Comparison of ENCODE assay signal across 8 cellular contexts in genomic region chr6:26122793-26123674, GRCh38. TPM values are rescaled to one million over a fixed set of nuclear protein-coding genes. Genes with fewer than 3 reads are reported as not detected.
A peak's percentile ranks its signal among the peaks of the same experiment; 100 is the strongest.
DNase-seq lines count a peak whose midpoint lies in the region; ATAC-seq and TF ChIP-seq lines count a peak whose summit lies in the region.

No MANE protein-coding gene starts in this region.

- no peaks in the 10 kb centered on the region for H3K36me3 ChIP-seq in liver (ENCODE audit: control insufficient read depth in 4 of 4, insufficient read depth in 3 of 4, low read depth in 1 of 4, low read length in 3 of 4)

- peaks cover 0 to 42% (median 23%) of the 10 kb centered on the region in 4 donors for H3K4me1 ChIP-seq in liver (ENCODE audit: control insufficient read depth in 4 of 4, insufficient read depth in 4 of 4, low read length in 3 of 4)

- H3K27me3 Mint-ChIP-seq in activated CD4-positive, alpha-beta memory T cell treated with anti-CD3 and anti-CD28 coated beads for 36 hours: peaks cover 8% of the 10 kb centered on the region

- peaks cover 4% of the 10 kb centered on the region for H3K9me3 Mint-ChIP-seq in activated CD4-positive, alpha-beta memory T cell treated with anti-CD3 and anti-CD28 coated beads for 36 hours

- H3K27me3 ChIP-seq in dorsolateral prefrontal cortex: no peaks in the 10 kb centered on the region
- H3K27me3 ChIP-seq in liver (ENCODE audit: control insufficient read depth in 4 of 4, insufficient read depth in 4 of 4, low read length in 3 of 4): no peaks in the 10 kb centered on the region

- CTCF ChIA-PET in activated CD4-positive, alpha-beta memory T cell treated with anti-CD3 and anti-CD28 coated beads for 36 hours (lab: Charles Lee): interaction anchor here (0.8 to 1.6 kb wide), 7 partner anchors 16 to 97 kb away, joined by 3 to 10 read pairs (median 3); a partner anchor contains a TSS

- peak; percentile 95 for DNase-seq in CD1c-positive myeloid dendritic cell (ENCODE audit: extremely low spot score)
- peak; percentile 99 for DNase-seq in NCI-H82 (lab: John Stamatoyannopoulos, UW)
- peak; percentile 95 for DNase-seq in activated CD4-positive, alpha-beta memory T cell treated with anti-CD3 and anti-CD28 coated beads for 36 hours
- peak; percentile 70 to 96 (median 91) for DNase-seq in dorsolateral prefrontal cortex
- DNase-seq in stimulated activated CD4-positive, alpha-beta T cell treated with anti-CD3 and anti-CD28 coated beads, Interleukin-4, amount 100 ng/mL, for 1 hour: peak; percentile 86

- H3K9me3 ChIP-seq in liver (ENCODE audit: control insufficient read depth in 4 of 4, low read length in 3 of 4): no peaks in the 10 kb centered on the region

- H3K9ac ChIP-seq in liver (ENCODE audit: low read depth in 1 of 2, low read length in 2 of 2): peak overlapping the region; percentile 20 to 99

- H3K4me3 ChIP-seq in dorsolateral prefrontal cortex (peak overlapping the region; percentile 64 to 99 (median 91)), liver (ENCODE audit: low read depth in 1 of 3, low read length in 3 of 3) (peak overlapping the region; percentile 58 to 91 (median 61))

- intact Hi-C loops in activated CD4-positive, alpha-beta memory T cell treated with anti-CD3 and anti-CD28 coated beads for 36 hours (cut with micrococcal nuclease): loop anchor here (1.0 to 10.0 kb wide), 12 partner anchors 19 to 1712 kb away; a partner anchor contains a TSS
- intact Hi-C loops in dorsolateral prefrontal cortex (cut with DNase I): loop anchor here (1.0 to 2.0 kb wide), 5 partner anchors 18 to 82 kb away; a partner anchor contains a TSS

- ATAC-seq in GM19397 (IDR thresholded peaks at IDR 0.05; ENCODE audit: unreplicated experiment): peak; percentile 51
- peak; percentile 45 for ATAC-seq in HG03571 (IDR thresholded peaks at IDR 0.05; ENCODE audit: unreplicated experiment)

- peak overlapping the region; percentile 100 for H3K27ac Mint-ChIP-seq in activated CD4-positive, alpha-beta memory T cell treated with anti-CD3 and anti-CD28 coated beads for 36 hours

- peaks cover 34% of the 10 kb centered on the region for H3K4me1 Mint-ChIP-seq in activated CD4-positive, alpha-beta memory T cell treated with anti-CD3 and anti-CD28 coated beads for 36 hours (ENCODE audit: low read depth)

- TF ChIP-seq RAD21 in liver (IDR thresholded peaks at IDR 0.05): peak; percentile 27 to 39

- H3K4me3 Mint-ChIP-seq in activated CD4-positive, alpha-beta memory T cell treated with anti-CD3 and anti-CD28 coated beads for 36 hours: peak overlapping the region; percentile 95

- 1% methylated on average over 38 of the region's 38 CpGs for WGBS in liver

- peaks cover 26% of the 10 kb centered on the region for H3K36me3 Mint-ChIP-seq in activated CD4-positive, alpha-beta memory T cell treated with anti-CD3 and anti-CD28 coated beads for 36 hours

- POLR2A ChIA-PET in activated CD4-positive, alpha-beta memory T cell treated with anti-CD3 and anti-CD28 coated beads for 36 hours (lab: Charles Lee): interaction anchor here (0.7 to 6.4 kb wide), 47 partner anchors 10 to 1744 kb away, joined by 3 to 863 read pairs (median 9); partner anchors contain the start of genes HFE and TRIM38

- TF ChIP-seq CTCF in dorsolateral prefrontal cortex (IDR thresholded peaks at IDR 0.05 in 54 of 56, conservative IDR thresholded peaks at IDR 0.05 in 2 of 56; ENCODE audit: low read depth in 1 of 56, partially characterized antibody in 56 of 56) (peak in 16 of 56 donors; percentile 5 to 36 (median 15)), liver (IDR thresholded peaks at IDR 0.05; ENCODE audit: low read depth, low read length, missing input control) (no peak)

- peak overlapping the region; percentile 82 to 99 (median 97) for H3K27ac ChIP-seq in dorsolateral prefrontal cortex
- peak overlapping the region; percentile 97 to 99 for H3K27ac ChIP-seq in liver (ENCODE audit: low read depth in 1 of 2, low read length in 2 of 2)

TF ChIP-seq in liver, 16 proteins besides CTCF, POLR2A, EP300 and RAD21:
- TF ChIP-seq REST (IDR thresholded peaks at IDR 0.05) (peak; percentile 85), SP1 (IDR thresholded peaks at IDR 0.05) (peak; percentile 95), TAF1 (conservative IDR thresholded peaks at IDR 0.05) (peak; percentile 89), MAX (IDR thresholded peaks at IDR 0.05) (peak; percentile 78), ATF3 (IDR thresholded peaks at IDR 0.05) (peak; percentile 54), NR2F2 (IDR thresholded peaks at IDR 0.05) (peak; percentile 49), HNF4A (conservative IDR thresholded peaks at IDR 0.05) (peak; percentile 41 to 61), YY1 (IDR thresholded peaks at IDR 0.05) (peak; percentile 99), HNF4G (IDR thresholded peaks at IDR 0.05) (no peak), EGR1 (IDR thresholded peaks at IDR 0.05; ENCODE audit: low read depth in 2 of 2) (peak in 1 of 2 donors; percentile 39), GABPA (IDR thresholded peaks at IDR 0.05 in 1 of 2, conservative IDR thresholded peaks at IDR 0.05 in 1 of 2) (peak in 1 of 2 donors; percentile 23), ZBTB33 (IDR thresholded peaks at IDR 0.05) (peak; percentile 98), FOXA1 (IDR thresholded peaks at IDR 0.05) (peak; percentile 54), RXRA (IDR thresholded peaks at IDR 0.05) (peak; percentile 76 to 92), FOXA2 (IDR thresholded peaks at IDR 0.05) (peak; percentile 67), JUND (IDR thresholded peaks at IDR 0.05) (peak; percentile 53 to 95)
TF ChIP-seq in liver: peak in this region for 15.

RNA-seq across cellular contexts. Expression of gene HFE, which starts 35.8 kb away (rescaled TPM):
- 1 to 10 TPM; 1.0 to 1.4 TPM for total RNA-seq in activated CD4-positive, alpha-beta memory T cell treated with anti-CD3 and anti-CD28 coated beads for 36 hours
- 1 to 10 TPM in 117 of 120 experiments, under 1 TPM in 3; 0.71 to 8.5 (median 2.6) TPM for total RNA-seq in dorsolateral prefrontal cortex
- total RNA-seq in liver: 10 to 100 TPM in 1 of 2 donors, 1 to 10 TPM in 1; 6.7 to 12.7 TPM
- 1 to 10 TPM; 6.3 to 9.6 TPM for polyA plus RNA-seq in liver

Comparison
In these comparisons a context has a peak if more than half of its experiments do, and no peak if none do; other contexts are left out.
1. Peak in every context shown above with its lines: DNase-seq, ATAC-seq, H3K4me3 ChIP-seq and H3K27ac ChIP-seq.